In genomic region chr2:2839393-2840096, GRCh38 we compare ENCODE assay signal across 2 cellular contexts.
TF ChIP-seq lines count a peak whose summit lies in the region.

No MANE protein-coding gene starts in this region.

TF ChIP-seq in SK-N-SH, 30 proteins besides CTCF, POLR2A, EP300 and RAD21 (continued from another document):
- TF ChIP-seq REST (IDR thresholded peaks at IDR 0.05; ENCODE audit: low read depth, low read length) (no peak), EZH2phosphoT487 (IDR thresholded peaks at IDR 0.05; ENCODE audit: borderline replicate concordance, low read depth) (no peak), PBX3 (IDR thresholded peaks at IDR 0.05) (no peak), MXI1 (IDR thresholded peaks at IDR 0.05; ENCODE audit: low read depth, low read length) (no peak), POLR2AphosphoS5 (IDR thresholded peaks at IDR 0.05; ENCODE audit: low read depth, low read length) (no peak), NFIC (IDR thresholded peaks at IDR 0.05; ENCODE audit: borderline replicate concordance) (no peak), USF2 (IDR thresholded peaks at IDR 0.05; ENCODE audit: borderline replicate concordance, low read depth, low read length) (no peak), CHD2 (IDR thresholded peaks at IDR 0.05; ENCODE audit: low read length, partially characterized antibody) (no peak), FOXJ3 (CRISPR knock-in tag; IDR thresholded peaks at IDR 0.05) (no peak)

TF ChIP-seq in SK-N-SH treated with all-trans-retinoic acid at 6 μM for 48 hours, 23 proteins besides CTCF, POLR2A, EP300 and RAD21 (continued from another document):
- TF ChIP-seq CSRNP3 (CRISPR knock-in tag; IDR thresholded peaks at IDR 0.05) = no peak
- no peak for TF ChIP-seq GLIS3 (CRISPR knock-in tag; IDR thresholded peaks at IDR 0.05)
- TF ChIP-seq TSHZ2 (CRISPR knock-in tag; IDR thresholded peaks at IDR 0.05) = no peak
- TF ChIP-seq ZNF8 (CRISPR knock-in tag; IDR thresholded peaks at IDR 0.05) = no peak
- no peak for TF ChIP-seq CSDC2 (CRISPR knock-in tag; IDR thresholded peaks at IDR 0.05)
- TF ChIP-seq ISL1 (CRISPR knock-in tag; IDR thresholded peaks at IDR 0.05) = no peak
- no peak for TF ChIP-seq ZNF565 (CRISPR knock-in tag; conservative IDR thresholded peaks at IDR 0.05; ENCODE audit: low read depth)
- TF ChIP-seq ZC3H10 (CRISPR knock-in tag; IDR thresholded peaks at IDR 0.05) = no peak
- no peak for TF ChIP-seq OSR1 (CRISPR knock-in tag; IDR thresholded peaks at IDR 0.05)
TF ChIP-seq in SK-N-SH treated with all-trans-retinoic acid at 6 μM for 48 hours: peak in this region for 0.
